Comparison of ENCODE assay signal across 17 cellular contexts in genomic region chr2:215430528-215431187, GRCh38. TPM values are rescaled to one million over a fixed set of nuclear protein-coding genes. Genes with fewer than 3 reads are reported as not detected.
DNase-seq lines count a peak whose midpoint lies in the region; ATAC-seq and TF ChIP-seq lines count a peak whose summit lies in the region.
"Had no signal": no experiment of that assay in that cellular context is flagged by ENCODE, and none has a peak within 500 bp of the region (broad histone marks: within the 10 kb centered on the region; RNA-seq: fewer than 3 reads in every experiment).

No MANE protein-coding gene starts in this region.

- H3K9me3 ChIP-seq in RWPE2 (ENCODE audit: severe bottlenecking): no peaks in the 10 kb centered on the region
- no peaks in the 10 kb centered on the region for H3K9me3 ChIP-seq in fibroblast of lung (ENCODE audit: control insufficient read depth, insufficient read depth, low read depth, low read length)
- H3K9me3 ChIP-seq in neural progenitor cell (ENCODE audit: low read depth): no peaks in the 10 kb centered on the region
- no peaks in the 10 kb centered on the region for H3K9me3 ChIP-seq in prostate gland
- H3K9me3 ChIP-seq: neutrophil had no signal

- peaks cover 28% of the 10 kb centered on the region for H3K4me1 ChIP-seq in RWPE2 (ENCODE audit: insufficient read depth, poor library complexity, severe bottlenecking)
- H3K4me1 ChIP-seq in fibroblast of lung (ENCODE audit: control insufficient read depth, extremely low read depth, insufficient read depth, low read length): peaks cover 18% of the 10 kb centered on the region
- peaks cover 7% of the 10 kb centered on the region for H3K4me1 ChIP-seq in neural progenitor cell
- H3K4me1 ChIP-seq in prostate gland (replicated peaks): no peaks in the 10 kb centered on the region

- DNase-seq in AG08395 (ENCODE audit: low spot score) (peak; percentile 41), RWPE2 (ENCODE audit: low spot score) (no peak), fibroblast of lung (ENCODE audit: low read depth in 2 of 2) (peak; percentile 79 to 82), neural progenitor cell (ENCODE audit: low spot score) (no peak), lower leg skin (ENCODE audit: low spot score in 2 of 2) (no peak), midbrain (lab: John Stamatoyannopoulos, UW) (no peak), prostate gland (ENCODE audit: low spot score) (no peak), NCI-H1105 (lab: John Stamatoyannopoulos, UW) (no peak)
- DNase-seq: activated T-cell treated with anti-CD3 and anti-CD28 coated beads, Interleukin-2, amount 50 U/mL, for 72 hours; C1 segment of cervical spinal cord; erythroblast; islet precursor cell; KBM-7; NCI-H2081; T-cell had no signal

- H3K36me3 ChIP-seq in RWPE2 (ENCODE audit: low read depth): peaks cover 92% of the 10 kb centered on the region
- H3K36me3 ChIP-seq in fibroblast of lung (ENCODE audit: control insufficient read depth, insufficient read depth, low read length): peaks cover 19% of the 10 kb centered on the region
- no peaks in the 10 kb centered on the region for H3K36me3 ChIP-seq in neural progenitor cell
- no peaks in the 10 kb centered on the region for H3K36me3 ChIP-seq in prostate gland
- H3K36me3 ChIP-seq: neutrophil had no signal

- peaks cover 8% of the 10 kb centered on the region for H3F3A ChIP-seq in neural progenitor cell (ENCODE audit: low read depth)

- H3K4me3 ChIP-seq in RWPE2 (ENCODE audit: severe bottlenecking) (no peak overlapping the region), fibroblast of lung (replicated peaks in 1 of 4; ENCODE audit: control extremely low read depth in 1 of 4, insufficient read depth in 1 of 4, low read depth in 3 of 4, low read length in 4 of 4) (peak overlapping the region in 2 of 4 experiments; percentile 96), neural progenitor cell (no peak overlapping the region), lower leg skin (ENCODE audit: low read depth, poor library complexity, severe bottlenecking) (no peak overlapping the region), prostate gland (no peak overlapping the region)

- H3K9me3 Mint-ChIP-seq in neural progenitor cell: no peaks in the 10 kb centered on the region
- H3K9me3 Mint-ChIP-seq: activated T-cell treated with anti-CD3 and anti-CD28 coated beads, Interleukin-2, amount 50 U/mL, for 72 hours; brain; T-cell had no signal

- no peaks in the 10 kb centered on the region for H3K27me3 ChIP-seq in RWPE2 (ENCODE audit: insufficient read depth, poor library complexity, severe bottlenecking)
- H3K27me3 ChIP-seq in fibroblast of lung (ENCODE audit: control insufficient read depth, insufficient read depth, low read length): no peaks in the 10 kb centered on the region
- H3K27me3 ChIP-seq in neural progenitor cell: peaks cover 6% of the 10 kb centered on the region
- no peaks in the 10 kb centered on the region for H3K27me3 ChIP-seq in prostate gland (replicated peaks; ENCODE audit: insufficient read depth)

- H3K79me2 ChIP-seq in fibroblast of lung (ENCODE audit: control insufficient read depth, insufficient read depth, low read length) (peaks cover 65% of the 10 kb centered on the region), neural progenitor cell (ENCODE audit: low read depth) (no peaks in the 10 kb centered on the region)

- H3K4me2 ChIP-seq in fibroblast of lung (ENCODE audit: extremely low read depth, insufficient read depth, low read length): peak overlapping the region; percentile 54
- no peak overlapping the region for H3K4me2 ChIP-seq in neural progenitor cell

- no peak overlapping the region for H2AFZ ChIP-seq in fibroblast of lung (ENCODE audit: low read length)
- no peak overlapping the region for H2AFZ ChIP-seq in neural progenitor cell (replicated peaks)

- H3K27me3 Mint-ChIP-seq in neural progenitor cell (ENCODE audit: insufficient read depth, low read depth): no peaks in the 10 kb centered on the region

- TF ChIP-seq POLR2A in lower leg skin (IDR thresholded peaks at IDR 0.05) (no peak), prostate gland (IDR thresholded peaks at IDR 0.05) (no peak)

- intact Hi-C loops in lower leg skin (cut with DNase I; ENCODE audit: low total_unique reads): no loop called here
- intact Hi-C loops in prostate gland (cut with DNase I): loop anchor here (10.0 kb wide), 1 partner anchor 836 kb away; no protein-coding TSS in a partner anchor

- TF ChIP-seq CTCF in RWPE2 (IDR thresholded peaks at IDR 0.05; ENCODE audit: poor library complexity, severe bottlenecking) (no peak), fibroblast of lung (conservative IDR thresholded peaks at IDR 0.05 in 1 of 2, IDR thresholded peaks at IDR 0.05 in 1 of 2; ENCODE audit: low read depth in 1 of 2, low read length in 2 of 2) (no peak), neural progenitor cell (IDR thresholded peaks at IDR 0.05) (no peak), lower leg skin (IDR thresholded peaks at IDR 0.05) (no peak), prostate gland (IDR thresholded peaks at IDR 0.05) (no peak)

- H3K27ac ChIP-seq in RWPE2 (ENCODE audit: poor library complexity, severe bottlenecking): peak overlapping the region; percentile 97
- H3K27ac ChIP-seq in fibroblast of lung (ENCODE audit: insufficient read depth, low read length): peak overlapping the region; percentile 3
- no peak overlapping the region for H3K27ac ChIP-seq in neural progenitor cell
- no peak overlapping the region for H3K27ac ChIP-seq in prostate gland
- H3K27ac ChIP-seq: neutrophil had no signal

- H3K9ac ChIP-seq in fibroblast of lung (ENCODE audit: insufficient read depth, low read length) (no peak overlapping the region), neural progenitor cell (no peak overlapping the region)

- H3K4me1 Mint-ChIP-seq in neural progenitor cell: peaks cover 16% of the 10 kb centered on the region

- peaks cover 38% of the 10 kb centered on the region for H3K36me3 Mint-ChIP-seq in neural progenitor cell
- H3K36me3 Mint-ChIP-seq: T-cell had no signal

- peak overlapping the region; percentile 12 for H3K27ac Mint-ChIP-seq in neural progenitor cell
- H3K27ac Mint-ChIP-seq: activated T-cell treated with anti-CD3 and anti-CD28 coated beads, Interleukin-2, amount 50 U/mL, for 72 hours; brain; T-cell had no signal

- peak; percentile 20 for ATAC-seq in RWPE2 (ENCODE audit: low read depth)
- ATAC-seq: activated T-cell treated with anti-CD3 and anti-CD28 coated beads, Interleukin-2, amount 50 U/mL, for 72 hours; T-cell had no signal

- no peak overlapping the region for H3K4me3 Mint-ChIP-seq in neural progenitor cell
- H3K4me3 Mint-ChIP-seq: activated T-cell treated with anti-CD3 and anti-CD28 coated beads, Interleukin-2, amount 50 U/mL, for 72 hours; T-cell had no signal

- no peaks in the 10 kb centered on the region for H4K20me1 ChIP-seq in fibroblast of lung (ENCODE audit: control insufficient read depth, extremely low read depth, insufficient read depth, low read length)
- H4K20me1 ChIP-seq in neural progenitor cell (ENCODE audit: low read depth): no peaks in the 10 kb centered on the region

- 74 to 76% methylated on average over 6 of the region's 6 CpGs for WGBS in lower leg skin, 2 donors
- 77% methylated on average over 6 of the region's 6 CpGs for WGBS in prostate gland

RNA-seq across cellular contexts. Expression of gene FN1, which starts 5.2 kb away (rescaled TPM):
- total RNA-seq in fibroblast of lung (3,444 and 5,906 TPM in 2 replicates), neural progenitor cell (ENCODE audit: low replicate concordance) (52.0 and 77.6 TPM in 2 replicates), lower leg skin (100 to 1,000 TPM in 1 of 4 donors, 10 to 100 TPM in 3; 38.2 to 149 (median 52.8) TPM), prostate gland (100 to 1,000 TPM in 1 of 2 donors, 10 to 100 TPM in 1; 84.2 to 257 TPM)
- 3,495 and 3,629 TPM in 2 replicates for polyA plus RNA-seq in fibroblast of lung
- 3,058 and 3,832 TPM in 2 replicates for polyA plus RNA-seq in fibroblast of lung (2012)
- 4,954 and 5,215 TPM in 2 replicates for polyA minus RNA-seq in fibroblast of lung (ENCODE audit: low replicate concordance)

Comparison
In these comparisons a context has a peak if more than half of its experiments do, and no peak if none do; other contexts are left out.
1. DNase-seq: peak in AG08395 (single experiment) and fibroblast of lung (2 of 2); none in RWPE2 (single experiment), neural progenitor cell (single experiment), lower leg skin (0 of 2), midbrain (single experiment), prostate gland (single experiment) and NCI-H1105 (single experiment).
2. H3K27ac ChIP-seq: peak in RWPE2 (single experiment) and fibroblast of lung (single experiment); none in neural progenitor cell (single experiment) and prostate gland (0 of 2).
3. RNA of gene FN1, which starts 5.2 kb away (total RNA-seq): 3,444 to 5,906 TPM in fibroblast of lung; 84.2 to 257 TPM in prostate gland, 38.2 to 149 TPM in lower leg skin and 52.0 to 77.6 TPM in neural progenitor cell; every median in the first group is over 10 times any median in the second.